8 cellular contexts compared by ENCODE assay signal in genomic region chr11:129894281-129895125, GRCh38. TPM values are rescaled to one million over a fixed set of nuclear protein-coding genes. Genes with fewer than 3 reads are reported as not detected.
DNase-seq lines count a peak whose midpoint lies in the region; ATAC-seq and TF ChIP-seq lines count a peak whose summit lies in the region.

No MANE protein-coding gene starts in this region.

- POLR2A ChIA-PET in WTC11 (lab: Charles Lee), result interaction anchor here (2.2 kb wide), 1 partner anchor 108 kb away, joined by 8 read pairs; the partner anchor contains the start of gene PRDM10

- H3K4me3 Mint-ChIP-seq in WTC11, result peak overlapping the region; percentile 93
- peak overlapping the region; percentile 88 for H3K4me3 Mint-ChIP-seq in glutamatergic neuron (ENCODE audit: unreplicated experiment)

- no peak overlapping the region for H3K27ac Mint-ChIP-seq in WTC11
- H3K27ac Mint-ChIP-seq in glutamatergic neuron (ENCODE audit: unreplicated experiment), result peak overlapping the region; percentile 8

- peak; percentile 20 for DNase-seq in stimulated activated CD4-positive, alpha-beta T cell treated with anti-CD3 and anti-CD28 coated beads, Interleukin-4, amount 100 ng/mL, for 24 hours
- DNase-seq in stimulated activated CD4-positive, alpha-beta T cell treated with anti-CD3 and anti-CD28 coated beads, Interleukin-1b, Interleukin-23, amount 100 ng/mL, for 48 hours, result no peak
- DNase-seq in WTC11 (ENCODE audit: low spot score), result no peak
- no peak for DNase-seq in glutamatergic neuron
- DNase-seq in pons (ENCODE audit: low spot score), result peak; percentile 22
- DNase-seq in activated gamma-delta T cell (lab: John Stamatoyannopoulos, UW), result no peak

- H3K36me3 Mint-ChIP-seq in WTC11 (peaks cover 40% of the 10 kb centered on the region), glutamatergic neuron (ENCODE audit: unreplicated experiment) (peaks cover 2% of the 10 kb centered on the region)

- CTCF ChIA-PET in WTC11 (lab: Charles Lee), result interaction anchor here (1.6 kb wide), 1 partner anchor 238 kb away, joined by 4 read pairs; no protein-coding TSS in a partner anchor

- H3K4me1 Mint-ChIP-seq in WTC11, result peaks cover 24% of the 10 kb centered on the region
- peaks cover 4% of the 10 kb centered on the region for H3K4me1 Mint-ChIP-seq in glutamatergic neuron (ENCODE audit: low read depth, unreplicated experiment)

- H3K27me3 Mint-ChIP-seq in WTC11 (ENCODE audit: low read depth) (no peaks in the 10 kb centered on the region), glutamatergic neuron (ENCODE audit: unreplicated experiment) (peaks cover 4% of the 10 kb centered on the region)

- TF ChIP-seq CTCF in WTC11 (IDR thresholded peaks at IDR 0.05) (no peak), glutamatergic neuron (IDR thresholded peaks at IDR 0.05; ENCODE audit: partially characterized antibody, unreplicated experiment) (no peak)

- H3K9me3 Mint-ChIP-seq in WTC11, result peaks cover 10% of the 10 kb centered on the region
- peaks cover 3% of the 10 kb centered on the region for H3K9me3 Mint-ChIP-seq in glutamatergic neuron (ENCODE audit: unreplicated experiment)

- ATAC-seq in HG03565 (IDR thresholded peaks at IDR 0.05; ENCODE audit: unreplicated experiment) (peak; percentile 18), WTC11 (no peak), HG03159 (IDR thresholded peaks at IDR 0.05; ENCODE audit: unreplicated experiment) (no peak)

TF ChIP-seq in WTC11, 78 proteins besides CTCF, POLR2A, EP300 and RAD21:
- TF ChIP-seq SMAD4 (CRISPR knock-in tag; IDR thresholded peaks at IDR 0.05) (no peak), NR1H2 (CRISPR knock-in tag; IDR thresholded peaks at IDR 0.05) (no peak), KAT7 (CRISPR knock-in tag; IDR thresholded peaks at IDR 0.05; ENCODE audit: borderline replicate concordance) (0 out of 2 replicates have a peak, but pooled peaks have one; percentile 20)
- TF ChIP-seq, protein P1, sequence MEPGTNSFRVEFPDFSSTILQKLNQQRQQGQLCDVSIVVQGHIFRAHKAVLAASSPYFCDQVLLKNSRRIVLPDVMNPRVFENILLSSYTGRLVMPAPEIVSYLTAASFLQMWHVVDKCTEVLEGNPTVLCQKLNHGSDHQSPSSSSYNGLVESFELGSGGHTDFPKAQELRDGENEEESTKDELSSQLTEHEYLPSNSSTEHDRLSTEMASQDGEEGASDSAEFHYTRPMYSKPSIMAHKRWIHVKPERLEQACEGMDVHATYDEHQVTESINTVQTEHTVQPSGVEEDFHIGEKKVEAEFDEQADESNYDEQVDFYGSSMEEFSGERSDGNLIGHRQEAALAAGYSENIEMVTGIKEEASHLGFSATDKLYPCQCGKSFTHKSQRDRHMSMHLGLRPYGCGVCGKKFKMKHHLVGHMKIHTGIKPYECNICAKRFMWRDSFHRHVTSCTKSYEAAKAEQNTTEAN (CRISPR knock-in tag; IDR thresholded peaks at IDR 0.05), result 0 out of 2 replicates have a peak, but pooled peaks have one; percentile 0

RNA-seq across cellular contexts. Expression of gene NFRKB, which starts 0.9 kb away (rescaled TPM):
- 30.7 to 35.5 TPM (median 31.4 TPM) in 3 replicates for total RNA-seq in WTC11 (2021)
- 28.8 TPM for total RNA-seq in glutamatergic neuron (ENCODE audit: unreplicated experiment)

Comparison
In these comparisons a context has a peak if more than half of its experiments do, and no peak if none do; other contexts are left out.
1. DNase-seq: peak in stimulated activated CD4-positive, alpha-beta T cell treated with anti-CD3 and anti-CD28 coated beads, Interleukin-4, amount 100 ng/mL, for 24 hours (single experiment) and pons (single experiment); none in stimulated activated CD4-positive, alpha-beta T cell treated with anti-CD3 and anti-CD28 coated beads, Interleukin-1b, Interleukin-23, amount 100 ng/mL, for 48 hours (single experiment), WTC11 (single experiment), glutamatergic neuron (single experiment) and activated gamma-delta T cell (single experiment).